Comparison of ENCODE assay signal across 8 cellular contexts in the genomic region with DNA sequence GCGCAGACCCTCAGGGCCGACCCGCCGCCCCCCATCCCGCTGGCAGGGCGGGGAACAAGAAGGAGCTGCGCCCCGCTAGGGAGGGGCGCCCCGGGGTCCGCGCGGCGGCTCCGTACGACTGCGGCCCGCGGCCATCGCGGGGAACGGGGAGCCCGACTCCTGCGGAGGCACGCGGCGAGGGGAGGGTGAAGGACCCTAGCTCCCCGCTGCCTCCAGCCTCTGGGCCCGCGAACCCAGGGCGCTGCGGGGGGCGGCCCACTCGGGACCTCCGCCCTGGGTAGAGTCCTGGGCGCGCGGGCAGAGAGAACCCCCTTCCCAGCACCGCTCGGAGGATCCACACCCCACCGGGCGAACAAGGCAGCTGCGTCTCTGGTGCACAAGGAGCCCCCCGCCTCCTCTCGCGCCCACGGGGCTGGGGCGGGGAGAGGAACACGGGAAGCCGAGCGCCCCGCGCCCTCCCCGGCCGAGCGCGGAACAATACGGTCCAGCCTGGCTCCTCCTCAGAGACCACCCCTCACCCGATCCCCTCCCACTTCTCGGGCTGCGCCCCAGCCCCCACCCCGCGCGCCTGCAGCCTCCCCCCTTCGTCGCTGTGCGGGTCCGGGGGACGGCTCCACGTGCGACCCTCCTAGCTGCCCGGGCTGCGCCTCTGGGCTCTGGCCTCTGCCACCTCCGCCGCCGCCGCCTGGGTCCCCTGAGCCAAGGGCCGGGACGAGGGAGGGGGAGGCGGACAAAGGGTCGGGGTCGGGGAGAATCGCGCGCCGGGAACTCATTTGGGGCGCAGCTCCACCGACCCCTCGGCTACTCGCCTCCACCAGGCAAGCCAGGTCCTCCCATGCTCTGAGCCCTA. TPM values are rescaled to one million over a fixed set of nuclear protein-coding genes. Genes with fewer than 3 reads are reported as not detected.
DNase-seq lines count a peak whose midpoint lies in the region; ATAC-seq and TF ChIP-seq lines count a peak whose summit lies in the region.

WDR86 (minus strand) TSS at position 484 of the 850 bp plus-strand sequence; CDS start at position 35, 449 bp downstream.

- H3K4me2 ChIP-seq in neural progenitor cell = peak within 1 kb of the TSS; percentile 88

- H3K27ac Mint-ChIP-seq in CD14-positive monocyte = peak within 1 kb of the TSS in 4 of 7 donors; percentile 37 to 76 (median 46)
- H3K27ac Mint-ChIP-seq in endothelial cell (ENCODE audit: unreplicated experiment) = peak within 1 kb of the TSS; percentile 97
- peak within 1 kb of the TSS; percentile 89 for H3K27ac Mint-ChIP-seq in neural progenitor cell

- H2AFZ ChIP-seq in neural progenitor cell (replicated peaks) = peak within 1 kb of the TSS; percentile 79

- H3K9me3 ChIP-seq in RWPE2 (ENCODE audit: severe bottlenecking) (no peaks in the 10 kb centered on the region), neural progenitor cell (ENCODE audit: low read depth) (no peaks in the 10 kb centered on the region)

- H3K4me1 Mint-ChIP-seq in CD14-positive monocyte (peaks cover 34% of the 10 kb centered on the region), endothelial cell (ENCODE audit: unreplicated experiment) (peaks cover 21% of the 10 kb centered on the region), neural progenitor cell (peaks cover 13% of the 10 kb centered on the region)

- no peak for TF ChIP-seq CTCF in CD14-positive monocyte (IDR thresholded peaks at IDR 0.05)
- TF ChIP-seq CTCF in RWPE2 (IDR thresholded peaks at IDR 0.05; ENCODE audit: poor library complexity, severe bottlenecking) = no peak
- no peak for TF ChIP-seq CTCF in endothelial cell (IDR thresholded peaks at IDR 0.05; ENCODE audit: unreplicated experiment)
- peak; percentile 7 for TF ChIP-seq CTCF in neural progenitor cell (IDR thresholded peaks at IDR 0.05)

- no peaks in the 10 kb centered on the region for H3K36me3 ChIP-seq in RWPE2 (ENCODE audit: low read depth)
- H3K36me3 ChIP-seq in neural progenitor cell = no peaks in the 10 kb centered on the region

- H3K79me2 ChIP-seq in neural progenitor cell (ENCODE audit: low read depth) = no peaks in the 10 kb centered on the region

- peaks cover 14% of the 10 kb centered on the region for H4K20me1 ChIP-seq in neural progenitor cell (ENCODE audit: low read depth)

- DNase-seq in CD14-positive monocyte (ENCODE audit: low spot score) = no peak
- no peak for DNase-seq in RWPE2 (ENCODE audit: low spot score)
- DNase-seq in endothelial cell (ENCODE audit: low spot score) = peak; percentile 71
- DNase-seq in neural progenitor cell (ENCODE audit: low spot score) = peak; percentile 76
- DNase-seq in AG20443 (ENCODE audit: low spot score) = no peak
- DNase-seq in HCEC 1CT = no peak

- H3K9me3 Mint-ChIP-seq in CD14-positive monocyte (peaks cover 3 to 19% (median 13%) of the 10 kb centered on the region in 7 donors), endothelial cell (ENCODE audit: unreplicated experiment) (no peaks in the 10 kb centered on the region), neural progenitor cell (no peaks in the 10 kb centered on the region)

- intact Hi-C loops in CD14-positive monocyte (cut with micrococcal nuclease) = no loop called here

- H3K4me3 ChIP-seq in RWPE2 (ENCODE audit: severe bottlenecking) = peak within 1 kb of the TSS; percentile 55
- H3K4me3 ChIP-seq in neural progenitor cell = peak within 1 kb of the TSS; percentile 71

- ATAC-seq in RWPE2 (ENCODE audit: low read depth) (peak; percentile 46), HG02938 (IDR thresholded peaks at IDR 0.05; ENCODE audit: unreplicated experiment) (no peak), HG03378 (IDR thresholded peaks at IDR 0.05; ENCODE audit: unreplicated experiment) (no peak)

- H3K36me3 Mint-ChIP-seq in CD14-positive monocyte = peaks cover 14% of the 10 kb centered on the region in 2 donors
- H3K36me3 Mint-ChIP-seq in endothelial cell (ENCODE audit: low read depth, unreplicated experiment) = peaks cover 7% of the 10 kb centered on the region
- H3K36me3 Mint-ChIP-seq in neural progenitor cell = peaks cover 7% of the 10 kb centered on the region

- H3K4me3 Mint-ChIP-seq in CD14-positive monocyte (peak within 1 kb of the TSS; percentile 66 to 88), endothelial cell (ENCODE audit: unreplicated experiment) (peak within 1 kb of the TSS; percentile 95), neural progenitor cell (peak within 1 kb of the TSS; percentile 93)

- H3K27me3 ChIP-seq in RWPE2 (ENCODE audit: insufficient read depth, poor library complexity, severe bottlenecking) = peaks cover 29% of the 10 kb centered on the region
- peaks cover 73% of the 10 kb centered on the region for H3K27me3 ChIP-seq in neural progenitor cell

- no peak within 1 kb of the TSS for H3K9ac ChIP-seq in neural progenitor cell

- peaks cover 16% of the 10 kb centered on the region for H3F3A ChIP-seq in neural progenitor cell (ENCODE audit: low read depth)

- H3K27me3 Mint-ChIP-seq in CD14-positive monocyte (ENCODE audit: low read depth in 3 of 3) = peaks cover 50 to 65% (median 62%) of the 10 kb centered on the region in 3 donors
- H3K27me3 Mint-ChIP-seq in endothelial cell (ENCODE audit: unreplicated experiment) = peaks cover 25% of the 10 kb centered on the region
- H3K27me3 Mint-ChIP-seq in neural progenitor cell (ENCODE audit: insufficient read depth, low read depth) = peaks cover 21% of the 10 kb centered on the region

- no peaks in the 10 kb centered on the region for H3K4me1 ChIP-seq in RWPE2 (ENCODE audit: insufficient read depth, poor library complexity, severe bottlenecking)
- H3K4me1 ChIP-seq in neural progenitor cell = peaks cover 16% of the 10 kb centered on the region

- H3K27ac ChIP-seq in RWPE2 (ENCODE audit: poor library complexity, severe bottlenecking) (no peak within 1 kb of the TSS), neural progenitor cell (no peak within 1 kb of the TSS)

RNA-seq across cellular contexts. Expression of gene WDR86, which starts in this region (rescaled TPM):
- under 1 TPM; 0.11 to 0.30 TPM for polyA plus RNA-seq in CD14-positive monocyte
- total RNA-seq in endothelial cell (ENCODE audit: unreplicated experiment) (57.0 TPM), neural progenitor cell (ENCODE audit: low replicate concordance) (15.0 and 33.0 TPM in 2 replicates)

Comparison
In these comparisons a context has a peak if more than half of its experiments do, and no peak if none do; other contexts are left out.
1. DNase-seq: peak in endothelial cell (single experiment) and neural progenitor cell (single experiment); none in CD14-positive monocyte (single experiment), RWPE2 (single experiment), AG20443 (single experiment) and HCEC 1CT (single experiment).
2. H3K27ac Mint-ChIP-seq: peak in every context shown above with its lines; median percentile 97 in endothelial cell; 89 in neural progenitor cell; 46 in CD14-positive monocyte.
3. Peak in every context shown above with its lines, with median percentiles within 50 percentile points of each other: H3K4me3 Mint-ChIP-seq.